In the genomic region with DNA sequence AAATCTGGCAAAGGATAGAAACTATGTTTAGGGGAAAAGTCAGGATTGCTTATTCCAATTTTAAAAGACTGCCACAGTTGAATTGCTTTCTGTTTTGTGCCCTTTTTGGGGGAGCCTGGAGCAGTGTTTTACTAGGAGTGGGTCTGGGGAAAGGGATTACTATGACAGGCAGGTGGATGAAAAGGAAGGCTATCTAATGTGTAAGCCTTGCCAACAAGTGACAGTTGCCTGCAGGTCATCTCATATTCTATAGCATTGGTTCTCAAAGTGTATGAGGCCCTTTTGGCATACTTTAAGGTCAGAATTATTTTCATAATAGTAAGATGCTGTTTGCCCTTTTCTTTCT, we compare ENCODE assay signal across 16 cellular contexts.
"Had no signal": no experiment of that assay in that cellular context is flagged by ENCODE, and none has a peak within 500 bp of the region (broad histone marks: within the 10 kb centered on the region; RNA-seq: fewer than 3 reads in every experiment).

No MANE protein-coding gene starts in this region.

- H3K4me3 ChIP-seq: lower lobe of right lung, right lobe of liver, suprapubic skin, upper lobe of left lung had no signal

- H3K9me3 Mint-ChIP-seq: activated CD4-positive, alpha-beta memory T cell treated with anti-CD3 and anti-CD28 coated beads, Interleukin-2, amount 10 ng/mL, durations not matched to agents 7 days and 5 days; activated naive CD8-positive, alpha-beta T cell treated with anti-CD3 and anti-CD28 coated beads, Interleukin-2, amount 50 U/mL, for 24 hours; activated T-cell treated with anti-CD3 and anti-CD28 coated beads, Interleukin-2, amount 50 U/mL, for 72 hours; immature natural killer cell had no signal

- DNase-seq: activated CD4-positive, alpha-beta memory T cell treated with anti-CD3 and anti-CD28 coated beads, Interleukin-2, amount 10 ng/mL, durations not matched to agents 7 days and 5 days; activated naive CD8-positive, alpha-beta T cell treated with anti-CD3 and anti-CD28 coated beads, Interleukin-2, amount 50 U/mL, for 24 hours; activated T-cell treated with anti-CD3 and anti-CD28 coated beads, Interleukin-2, amount 50 U/mL, for 72 hours; caudate nucleus; effector memory CD4-positive, alpha-beta T cell; erythroblast; immature natural killer cell; left cardiac atrium; lower lobe of right lung; midbrain; right lobe of liver; stimulated activated naive CD4-positive, alpha-beta T cell treated with Interleukin-2 at 50 U/mL for 16 hours; upper lobe of left lung had no signal

- H3K27me3 ChIP-seq: neutrophil, right lobe of liver, suprapubic skin, upper lobe of left lung had no signal

- ATAC-seq: activated CD4-positive, CD25-positive, alpha-beta regulatory T cell treated with anti-CD3 and anti-CD28 coated beads, Interleukin-2, amount 50 U/mL, for 24 hours; activated naive CD8-positive, alpha-beta T cell treated with anti-CD3 and anti-CD28 coated beads, Interleukin-2, amount 50 U/mL, for 24 hours; activated T-cell treated with anti-CD3 and anti-CD28 coated beads, Interleukin-2, amount 50 U/mL, for 72 hours; left cardiac atrium; lower lobe of right lung; right lobe of liver had no signal

- H3K4me3 Mint-ChIP-seq: activated CD4-positive, alpha-beta memory T cell treated with anti-CD3 and anti-CD28 coated beads, Interleukin-2, amount 10 ng/mL, durations not matched to agents 7 days and 5 days; activated naive CD8-positive, alpha-beta T cell treated with anti-CD3 and anti-CD28 coated beads, Interleukin-2, amount 50 U/mL, for 24 hours; activated T-cell treated with anti-CD3 and anti-CD28 coated beads, Interleukin-2, amount 50 U/mL, for 72 hours had no signal

- H3K27ac Mint-ChIP-seq: activated CD4-positive, alpha-beta memory T cell treated with anti-CD3 and anti-CD28 coated beads, Interleukin-2, amount 10 ng/mL, durations not matched to agents 7 days and 5 days; activated naive CD8-positive, alpha-beta T cell treated with anti-CD3 and anti-CD28 coated beads, Interleukin-2, amount 50 U/mL, for 24 hours; activated T-cell treated with anti-CD3 and anti-CD28 coated beads, Interleukin-2, amount 50 U/mL, for 72 hours had no signal

- H3K27me3 Mint-ChIP-seq: activated CD4-positive, alpha-beta memory T cell treated with anti-CD3 and anti-CD28 coated beads, Interleukin-2, amount 10 ng/mL, durations not matched to agents 7 days and 5 days; activated naive CD8-positive, alpha-beta T cell treated with anti-CD3 and anti-CD28 coated beads, Interleukin-2, amount 50 U/mL, for 24 hours had no signal

- H3K9me3 ChIP-seq: lower lobe of right lung, neutrophil, right lobe of liver, suprapubic skin, upper lobe of left lung had no signal

- H3K27ac ChIP-seq: lower lobe of right lung, neutrophil, right lobe of liver, suprapubic skin, upper lobe of left lung had no signal
